ENCODE assay signal across 9 cellular contexts in the genomic region with DNA sequence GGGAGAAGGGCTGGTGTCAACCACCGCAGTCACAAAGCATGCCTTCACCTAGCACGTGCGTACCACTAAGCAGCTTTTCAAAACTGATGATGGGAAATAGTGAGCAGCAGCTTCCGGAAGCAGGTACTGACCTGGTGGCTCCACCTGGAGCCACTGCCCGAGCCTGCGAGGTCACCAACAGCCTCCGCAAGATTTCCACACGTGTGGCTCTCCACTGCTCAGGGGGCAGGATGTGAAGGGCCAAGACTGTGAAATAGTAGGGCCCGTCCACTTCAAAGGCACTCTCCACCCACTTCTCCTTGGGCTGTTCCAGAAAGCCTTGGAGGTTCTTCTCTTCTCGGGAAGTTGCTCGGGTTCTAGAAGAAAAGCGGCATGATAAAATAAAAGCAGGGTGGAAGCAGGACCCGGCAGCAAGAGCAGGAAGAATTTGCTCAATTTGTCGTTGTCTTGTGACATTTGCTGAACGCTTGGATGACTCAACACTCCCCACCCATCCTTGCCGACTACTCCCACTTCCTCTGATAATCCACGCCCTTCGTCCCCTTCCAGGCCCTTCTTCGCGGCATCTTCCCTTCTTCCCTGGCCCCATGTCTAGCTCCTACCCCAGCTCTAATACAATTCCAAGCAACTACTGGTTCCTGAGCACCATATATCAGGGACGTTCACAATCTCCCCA.
DNase-seq lines count a peak whose midpoint lies in the region; ATAC-seq lines count a peak whose summit lies in the region.
"Had no signal": no experiment of that assay in that cellular context is flagged by ENCODE, and none has a peak within 500 bp of the region (broad histone marks: within the 10 kb centered on the region; RNA-seq: fewer than 3 reads in every experiment).

No MANE protein-coding gene starts in this region.

- peak overlapping the region in 3 of 7 experiments; percentile 2 to 10 (median 5) for H3K4me3 ChIP-seq in skin epidermis

- H3K4me3 Mint-ChIP-seq in activated CD4-positive, alpha-beta T cell treated with anti-CD3 and anti-CD28 coated beads, Interleukin-2, amount 10 ng/mL, durations not matched to agents 24 days and 14 days: no peak overlapping the region

- no peaks in the 10 kb centered on the region for H3K27me3 Mint-ChIP-seq in activated CD4-positive, alpha-beta T cell treated with anti-CD3 and anti-CD28 coated beads, Interleukin-2, amount 10 ng/mL, durations not matched to agents 24 days and 14 days

- H3K27ac Mint-ChIP-seq in activated CD4-positive, alpha-beta T cell treated with anti-CD3 and anti-CD28 coated beads, Interleukin-2, amount 10 ng/mL, durations not matched to agents 24 days and 14 days: no peak overlapping the region

- H3K9me3 Mint-ChIP-seq in activated CD4-positive, alpha-beta T cell treated with anti-CD3 and anti-CD28 coated beads, Interleukin-2, amount 10 ng/mL, durations not matched to agents 24 days and 14 days: no peaks in the 10 kb centered on the region

- intact Hi-C loops in activated CD4-positive, alpha-beta T cell treated with anti-CD3 and anti-CD28 coated beads, Interleukin-2, amount 10 ng/mL, durations not matched to agents 24 days and 14 days (cut with micrococcal nuclease): no loop called here

- DNase-seq in GM03348 (ENCODE audit: low spot score) (peak; percentile 86), SKM-1 (lab: John Stamatoyannopoulos, UW; ENCODE audit: unreplicated experiment) (peak; percentile 61), foreskin melanocyte (peak; percentile 65), activated gamma-delta T cell treated with Interleukin-2 at 50 U/mL for 16 hours (no peak)
- DNase-seq in stimulated activated CD4-positive, alpha-beta T cell treated with anti-CD3 and anti-CD28 coated beads, Interleukin-15, amount 100 ng/mL, for 24 hours: no peak
- no peak for DNase-seq in activated CD4-positive, alpha-beta T cell treated with anti-CD3 and anti-CD28 coated beads, Interleukin-2, amount 10 ng/mL, durations not matched to agents 24 days and 14 days
- DNase-seq: NCI-H446 had no signal

- no peak for ATAC-seq in GM19395 (IDR thresholded peaks at IDR 0.05; ENCODE audit: unreplicated experiment)

- H3K36me3 Mint-ChIP-seq in activated CD4-positive, alpha-beta T cell treated with anti-CD3 and anti-CD28 coated beads, Interleukin-2, amount 10 ng/mL, durations not matched to agents 24 days and 14 days (ENCODE audit: low read depth): peaks cover 83% of the 10 kb centered on the region

- H3K4me1 Mint-ChIP-seq in activated CD4-positive, alpha-beta T cell treated with anti-CD3 and anti-CD28 coated beads, Interleukin-2, amount 10 ng/mL, durations not matched to agents 24 days and 14 days: peaks cover 11% of the 10 kb centered on the region

- H3K27ac ChIP-seq in skin epidermis: peak overlapping the region in 20 of 21 experiments; percentile 26 to 86 (median 66)

Comparison
In these comparisons a context has a peak if more than half of its experiments do, and no peak if none do; other contexts are left out.
1. DNase-seq: peak in GM03348 (single experiment), SKM-1 (single experiment) and foreskin melanocyte (single experiment); none in activated gamma-delta T cell treated with Interleukin-2 at 50 U/mL for 16 hours (single experiment), stimulated activated CD4-positive, alpha-beta T cell treated with anti-CD3 and anti-CD28 coated beads, Interleukin-15, amount 100 ng/mL, for 24 hours (single experiment) and activated CD4-positive, alpha-beta T cell treated with anti-CD3 and anti-CD28 coated beads, Interleukin-2, amount 10 ng/mL, durations not matched to agents 24 days and 14 days (single experiment).